8 cellular contexts compared by ENCODE assay signal in the genomic region with DNA sequence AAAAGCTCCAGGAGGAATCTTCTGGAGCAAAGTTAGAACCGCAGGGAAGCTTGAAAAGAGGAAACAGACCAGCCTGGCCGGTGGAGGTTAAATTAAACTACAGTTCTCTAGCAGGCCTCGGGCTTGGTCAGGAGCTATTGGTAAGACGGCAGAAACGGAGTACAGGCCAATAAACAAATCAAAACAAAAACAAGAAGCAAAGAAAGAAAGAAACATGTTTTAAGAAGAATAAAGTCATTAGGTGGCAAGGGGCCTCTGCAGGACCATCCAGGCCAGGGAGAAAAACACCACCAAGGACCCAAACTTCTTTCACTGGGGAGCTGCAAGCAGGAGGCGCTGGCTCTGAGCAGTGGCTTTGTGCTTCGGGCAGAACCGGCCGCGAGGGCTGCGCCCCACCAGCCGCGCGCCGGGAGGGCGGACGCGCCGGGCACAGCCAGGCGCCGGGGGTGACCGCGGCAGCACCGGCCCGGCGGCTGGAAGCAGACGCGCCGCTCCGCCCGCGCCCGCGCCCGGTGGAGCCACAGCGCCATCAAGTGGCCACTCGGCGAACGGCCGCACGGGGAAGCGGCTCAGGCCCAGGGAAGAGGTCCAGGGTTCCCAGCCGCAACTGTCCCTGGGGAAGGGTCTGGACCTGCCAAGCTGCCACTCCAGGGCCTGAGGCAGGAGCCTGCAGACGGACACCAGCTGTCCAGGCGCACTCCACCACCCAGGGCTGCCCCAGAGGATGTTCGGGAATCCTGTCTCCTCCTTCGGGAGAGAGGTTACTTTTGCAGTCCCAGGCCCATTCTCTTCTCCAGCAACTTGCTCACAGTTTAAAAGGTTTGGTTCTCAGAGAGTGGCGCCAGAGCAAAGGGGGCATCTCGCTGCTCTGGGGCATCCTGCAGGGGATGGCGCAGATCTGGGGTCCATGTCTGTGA.
DNase-seq lines count a peak whose midpoint lies in the region; ATAC-seq and TF ChIP-seq lines count a peak whose summit lies in the region.

No MANE protein-coding gene starts in this region.

- DNase-seq in Calu3 (peak; percentile 56), HPDE6-E6E7 (ENCODE audit: extremely low spot score) (peak; percentile 72), OCI-M1 (lab: John Stamatoyannopoulos, UW) (peak; percentile 72), activated T-helper 1 cell treated with Interleukin-2 at 50 U/mL for 16 hours (ENCODE audit: low read depth) (peak; percentile 28), fibroblast of peridontal ligament (ENCODE audit: extremely low read depth) (peak; percentile 59)

- H3K9me3 Mint-ChIP-seq in Calu3 (ENCODE audit: low read depth, unreplicated experiment), result no peaks in the 10 kb centered on the region
- H3K9me3 Mint-ChIP-seq in nephron, result peaks cover 9% of the 10 kb centered on the region

- peak overlapping the region; percentile 57 for H3K27ac ChIP-seq in temporal lobe (ENCODE audit: low read depth, low read length)

- TF ChIP-seq CTCF in Calu3 (IDR thresholded peaks at IDR 0.05; ENCODE audit: unreplicated experiment) (peak; percentile 56), nephron (IDR thresholded peaks at IDR 0.05; ENCODE audit: unreplicated experiment in 3 of 3) (peak; percentile 82 to 86 (median 82))

- H3K4me1 Mint-ChIP-seq in Calu3 (ENCODE audit: low read depth, unreplicated experiment) (peaks cover 10% of the 10 kb centered on the region), nephron (peaks cover 12% of the 10 kb centered on the region)

- no TSS peak for BruUV-seq in Calu3 (replicated peaks; lab: Mats Ljungman, UMichigan)

- CTCF ChIA-PET in Calu3 (lab: Charles Lee), result interaction anchor here (0.6 kb wide), 1 partner anchor 365 kb away, joined by 3 read pairs; no protein-coding TSS in a partner anchor

- H3K27ac Mint-ChIP-seq in Calu3 (ENCODE audit: unreplicated experiment) (no peak overlapping the region), nephron (peak overlapping the region; percentile 51 to 76 (median 65))

- H3K27me3 Mint-ChIP-seq in Calu3 (ENCODE audit: unreplicated experiment), result no peaks in the 10 kb centered on the region
- peaks cover 49% of the 10 kb centered on the region for H3K27me3 Mint-ChIP-seq in nephron (ENCODE audit: low read depth)

- H3K4me3 Mint-ChIP-seq in Calu3 (ENCODE audit: low read depth, unreplicated experiment) (peak overlapping the region; percentile 61), nephron (peak overlapping the region; percentile 67 to 69 (median 68))

- H3K36me3 Mint-ChIP-seq in Calu3 (ENCODE audit: insufficient read depth, unreplicated experiment) (peaks cover 15% of the 10 kb centered on the region), nephron (ENCODE audit: low read depth) (peaks cover 4% of the 10 kb centered on the region)

- intact Hi-C loops in Calu3 (cut with micrococcal nuclease; ENCODE audit: unreplicated experiment), result no loop called here

- ATAC-seq in GM21360 (IDR thresholded peaks at IDR 0.05; ENCODE audit: unreplicated experiment), result peak; percentile 81

Comparison
In these comparisons a context has a peak if more than half of its experiments do, and no peak if none do; other contexts are left out.
1. Peak in every context shown above with its lines: DNase-seq, ATAC-seq and H3K27ac ChIP-seq.